In genomic region chr1:177547200-177547599, GRCh38 we compare ENCODE assay signal across 26 cellular contexts.
"Had no signal": no experiment of that assay in that cellular context is flagged by ENCODE, and none has a peak within 500 bp of the region (broad histone marks: within the 10 kb centered on the region; RNA-seq: fewer than 3 reads in every experiment).

No MANE protein-coding gene starts in this region.

- ATAC-seq: natural killer cell; psoas muscle; right cardiac atrium; right lobe of liver; stimulated activated memory B cell treated with anti-CD40 and anti-IgM and Interleukin-4, amounts not matched to agents 10 μg/mL and 1 μg/mL and 100 μg/mL, for 72 hours; stimulated activated naive CD8-positive, alpha-beta T cell treated with anti-CD3 and anti-CD28 coated beads, Interleukin-15, amount 100 ng/mL, for 72 hours; stimulated activated naive CD8-positive, alpha-beta T cell treated with anti-CD3 and anti-CD28 coated beads, Interleukin-15, Interleukin-2, amounts not matched to agents 100 U/mL and 50 U/mL, for 24 hours; upper lobe of right lung had no signal

- H3K27ac ChIP-seq: neural progenitor cell, ovary, parathyroid adenoma, psoas muscle, right lobe of liver, sigmoid colon, suprapubic skin, testis, tibial artery, transverse colon, upper lobe of right lung, uterus had no signal

- DNase-seq: natural killer cell; occipital lobe; ovary; posterior cingulate gyrus; psoas muscle; right cardiac atrium; right lobe of liver; sigmoid colon; small intestine; stimulated activated CD4-positive, alpha-beta T cell treated with anti-CD3 and anti-CD28 coated beads, Interleukin-1b, Interleukin-23, amount 100 ng/mL, for 48 hours; stimulated activated CD4-positive, alpha-beta T cell treated with anti-CD3 and anti-CD28 coated beads, Interleukin-4, amount 100 ng/mL, for 1 hour; stimulated activated CD4-positive, alpha-beta T cell treated with anti-CD3 and anti-CD28 coated beads, Interleukin-4, amount 100 ng/mL, for 4 hours; stimulated activated CD8-positive, alpha-beta memory T cell treated with anti-CD3 and anti-CD28 coated beads, Interleukin-4, amount 100 ng/mL, for 48 hours; stimulated activated naive CD4-positive, alpha-beta T cell; stimulated activated naive CD8-positive, alpha-beta T cell treated with anti-CD3 and anti-CD28 coated beads, Interleukin-15, amount 100 ng/mL, for 72 hours; stimulated activated naive CD8-positive, alpha-beta T cell treated with anti-CD3 and anti-CD28 coated beads, Interleukin-15, Interleukin-2, amounts not matched to agents 100 U/mL and 50 U/mL, for 24 hours; substantia nigra; testis; tibial artery; transverse colon; upper lobe of right lung; uterus had no signal

- H3K27me3 ChIP-seq: neural progenitor cell, ovary, right lobe of liver, sigmoid colon, suprapubic skin, testis, tibial artery, transverse colon, upper lobe of right lung, uterus had no signal

- FAIRE-seq: small intestine had no signal

- H3K36me3 ChIP-seq: neural progenitor cell, ovary, right lobe of liver, sigmoid colon, suprapubic skin, tibial artery, transverse colon, upper lobe of right lung, uterus had no signal

- H3K9me3 ChIP-seq: ovary, right lobe of liver, sigmoid colon, suprapubic skin, testis, tibial artery, transverse colon, upper lobe of right lung, uterus had no signal

- H3K4me1 ChIP-seq: neural progenitor cell, parathyroid adenoma, psoas muscle, right lobe of liver, sigmoid colon, suprapubic skin, testis, tibial artery, transverse colon, upper lobe of right lung, uterus had no signal

- H3K4me3 ChIP-seq: neural progenitor cell, ovary, psoas muscle, right lobe of liver, sigmoid colon, suprapubic skin, testis, tibial artery, transverse colon, upper lobe of right lung, uterus had no signal
